In genomic region chr12:117494833-117495714, GRCh38 we compare ENCODE assay signal across 12 cellular contexts.
DNase-seq lines count a peak whose midpoint lies in the region; ATAC-seq and TF ChIP-seq lines count a peak whose summit lies in the region.
"Had no signal": no experiment of that assay in that cellular context is flagged by ENCODE, and none has a peak within 500 bp of the region (broad histone marks: within the 10 kb centered on the region; RNA-seq: fewer than 3 reads in every experiment).

No MANE protein-coding gene starts in this region.

- CTCF ChIA-PET in A673 (lab: Charles Lee): no interaction called here

- POLR2A ChIA-PET in A673 (lab: Charles Lee; ENCODE audit: low non-redundant PET): no interaction called here

- no peaks in the 10 kb centered on the region for H3K36me3 ChIP-seq in A673 (ENCODE audit: insufficient read depth, low read length, poor library complexity, severe bottlenecking)
- H3K36me3 ChIP-seq: ovary had no signal

- peak; percentile 9 for DNase-seq in A673 (ENCODE audit: low spot score)
- DNase-seq in M059J (ENCODE audit: low read depth): peak; percentile 70
- DNase-seq in NCI-H510A treated with DMSO at 0.1 percent for 48 hours (lab: John Stamatoyannopoulos, UW): peak; percentile 96
- peak; percentile 96 for DNase-seq in left kidney (ENCODE audit: low read depth, low spot score)
- no peak for DNase-seq in activated CD4-positive, alpha-beta T cell treated with anti-CD3 and anti-CD28 coated beads, Interleukin-2, amount 50 U/mL, for 1 hour
- DNase-seq: activated naive CD8-positive, alpha-beta T cell treated with anti-CD3 and anti-CD28 coated beads, Interleukin-2, amount 50 U/mL, for 24 hours; H7; NCI-H1694; ovary had no signal

- H3K9me3 ChIP-seq in A673 (ENCODE audit: low read depth, low read length, poor library complexity, severe bottlenecking): no peaks in the 10 kb centered on the region
- H3K9me3 ChIP-seq: ovary had no signal

- ATAC-seq in GM19324 (IDR thresholded peaks at IDR 0.05; ENCODE audit: low FRiP score, unreplicated experiment) (no peak), HG02885 (IDR thresholded peaks at IDR 0.05; ENCODE audit: poor library complexity, unreplicated experiment) (no peak), HG02981 (IDR thresholded peaks at IDR 0.05; ENCODE audit: unreplicated experiment) (no peak)
- ATAC-seq: activated naive CD8-positive, alpha-beta T cell treated with anti-CD3 and anti-CD28 coated beads, Interleukin-2, amount 50 U/mL, for 24 hours had no signal

- TF ChIP-seq CTCF in A673 (conservative IDR thresholded peaks at IDR 0.05; ENCODE audit: low read depth, low read length): no peak

- no peaks in the 10 kb centered on the region for H3K4me1 ChIP-seq in A673 (ENCODE audit: insufficient read depth, low read length, poor library complexity, severe bottlenecking)

- intact Hi-C loops in A673 (cut with micrococcal nuclease; ENCODE audit: unreplicated experiment): no loop called here

- H3K27ac ChIP-seq in A673 (ENCODE audit: low read depth, low read length, poor library complexity, severe bottlenecking): no peak overlapping the region
- H3K27ac ChIP-seq: ovary had no signal

- no peak overlapping the region for H3K4me3 ChIP-seq in A673 (ENCODE audit: low read depth, low read length, poor library complexity, severe bottlenecking)
- H3K4me3 ChIP-seq: ovary had no signal

- peaks cover 10% of the 10 kb centered on the region for H3K27me3 ChIP-seq in A673 (replicated peaks; ENCODE audit: insufficient read depth, low read depth, low read length, poor library complexity)
- H3K27me3 ChIP-seq: ovary had no signal

- BruUV-seq in A673 (replicated peaks; lab: Mats Ljungman, UMichigan): no TSS peak
